In the genomic region with DNA sequence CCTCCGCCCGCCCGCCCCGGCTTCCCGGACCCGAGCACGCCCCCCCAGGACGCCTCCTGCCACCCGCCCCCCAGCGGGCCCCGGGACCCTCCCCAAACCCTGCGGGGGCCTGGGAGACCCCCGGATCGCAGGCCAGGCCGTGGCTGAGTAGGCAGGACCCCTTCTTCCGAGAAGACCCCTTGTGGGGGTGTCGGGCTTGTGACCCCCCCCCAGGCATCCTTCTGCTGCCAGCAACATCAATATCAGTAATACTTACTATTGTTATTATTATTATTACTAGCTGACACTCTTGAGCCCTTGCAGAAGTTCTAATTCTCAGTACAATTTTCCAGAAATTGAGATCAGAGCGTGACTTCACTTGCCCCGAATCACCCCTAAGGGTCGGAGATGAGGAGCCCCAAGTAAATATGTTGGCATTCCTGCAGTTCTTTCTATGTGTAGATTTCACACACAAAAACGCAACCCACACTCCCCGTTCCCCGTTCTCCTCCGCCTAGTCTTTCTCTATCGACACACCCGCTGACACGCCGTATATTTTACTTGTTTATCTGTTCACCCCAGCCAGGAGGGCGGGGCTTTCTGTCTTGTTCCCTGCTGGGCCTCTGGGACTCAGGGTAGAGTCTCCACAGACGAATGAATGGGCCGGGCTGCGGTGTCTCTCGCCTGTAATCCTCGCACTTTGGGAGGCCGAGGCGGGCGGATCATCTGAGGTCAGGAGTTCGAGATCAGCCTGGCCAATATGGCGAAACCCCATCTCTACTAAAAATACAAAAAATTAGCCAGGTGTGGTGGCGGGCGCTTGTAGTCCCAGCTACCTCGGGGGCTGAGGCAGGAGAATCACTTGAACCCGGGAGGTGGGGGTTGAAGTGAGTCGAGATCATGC, we compare ENCODE assay signal across 9 cellular contexts. TPM values are rescaled to one million over a fixed set of nuclear protein-coding genes. Genes with fewer than 3 reads are reported as not detected.
DNase-seq lines count a peak whose midpoint lies in the region; ATAC-seq and TF ChIP-seq lines count a peak whose summit lies in the region.
"Had no signal": no experiment of that assay in that cellular context is flagged by ENCODE, and none has a peak within 500 bp of the region (broad histone marks: within the 10 kb centered on the region; RNA-seq: fewer than 3 reads in every experiment).

No MANE protein-coding gene starts in this region.

- ATAC-seq in foreskin keratinocyte (peak; percentile 44), aorta (ENCODE audit: low FRiP score) (peak; percentile 77), HG02759 (IDR thresholded peaks at IDR 0.05; ENCODE audit: unreplicated experiment) (no peak)

- TF ChIP-seq CTCF in foreskin keratinocyte (conservative IDR thresholded peaks at IDR 0.05) (no peak), ovary (IDR thresholded peaks at IDR 0.05) (no peak)

- H3K9me3 ChIP-seq in ovary = no peaks in the 10 kb centered on the region
- H3K9me3 ChIP-seq in aorta (ENCODE audit: control insufficient read depth, low read length) = no peaks in the 10 kb centered on the region
- H3K9me3 ChIP-seq: neutrophil had no signal

- 7 to 9% (median 7%) methylated on average over 33 to 44 of the region's 44 CpGs for WGBS in ovary, 3 donors
- WGBS in aorta, 2 donors = 8 to 11% methylated on average over 35 to 44 of the region's 44 CpGs

- H3K27me3 ChIP-seq in foreskin keratinocyte (peaks cover 2% of the 10 kb centered on the region), ovary (no peaks in the 10 kb centered on the region), aorta (ENCODE audit: control insufficient read depth in 1 of 2, insufficient read depth in 2 of 2, low read length in 1 of 2) (no peaks in the 10 kb centered on the region)

- H3K4me3 ChIP-seq in ovary = peak overlapping the region; percentile 35
- peak overlapping the region; percentile 19 to 79 for H3K4me3 ChIP-seq in aorta (ENCODE audit: low read length in 2 of 2)

- H3K27ac ChIP-seq in foreskin keratinocyte (no peak overlapping the region), ovary (peak overlapping the region; percentile 91 to 92), aorta (ENCODE audit: low read depth in 1 of 2, low read length in 2 of 2) (no peak overlapping the region)
- H3K27ac ChIP-seq: neutrophil had no signal

- peak; percentile 31 for TF ChIP-seq POLR2A in ovary (IDR thresholded peaks at IDR 0.05)

- intact Hi-C loops in ovary (cut with DNase I) = no loop called here
- intact Hi-C loops in aorta (cut with DNase I) = no loop called here

- DNase-seq in AG08396 (ENCODE audit: low spot score) (peak; percentile 90), HuH-7 (ENCODE audit: low spot score) (peak; percentile 91), OCI-M2 (lab: John Stamatoyannopoulos, UW; ENCODE audit: unreplicated experiment) (peak; percentile 33), foreskin keratinocyte (peak in 1 of 2 donors; percentile 59), ovary (peak; percentile 84 to 93 (median 91)), aorta (peak; percentile 87 to 91)
- DNase-seq in activated effector memory CD4-positive, alpha-beta T cell treated with anti-CD3 and anti-CD28 coated beads, Interleukin-2, amount 50 U/mL, for 16 hours = peak; percentile 86

- H3K4me1 ChIP-seq in foreskin keratinocyte = no peaks in the 10 kb centered on the region
- no peaks in the 10 kb centered on the region for H3K4me1 ChIP-seq in ovary (ENCODE audit: insufficient read depth)
- H3K4me1 ChIP-seq in aorta (ENCODE audit: control insufficient read depth in 1 of 2, insufficient read depth in 2 of 2, low read length in 2 of 2) = no peaks in the 10 kb centered on the region

- no peak for TF ChIP-seq EP300 in ovary (IDR thresholded peaks at IDR 0.05)

- H3K36me3 ChIP-seq in ovary (no peaks in the 10 kb centered on the region), aorta (ENCODE audit: control insufficient read depth in 1 of 2, insufficient read depth in 2 of 2, low read length in 1 of 2) (no peaks in the 10 kb centered on the region)
- H3K36me3 ChIP-seq: neutrophil had no signal

RNA-seq across cellular contexts. Expression of a gene that starts 14.7 kb away (rescaled TPM):
- total RNA-seq in foreskin keratinocyte (343 TPM in 2 replicates), ovary (100 to 1,000 TPM; 274 to 670 (median 503) TPM), aorta (100 to 1,000 TPM; 305 to 374 TPM)
- polyA plus RNA-seq in foreskin keratinocyte (417 and 421 TPM in 2 replicates), ovary (100 to 1,000 TPM; 241 to 530 TPM), aorta (100 to 1,000 TPM; 598 to 642 TPM)

RNA-seq across cellular contexts. Expression of a gene that starts 18.5 kb away (rescaled TPM):
- total RNA-seq in foreskin keratinocyte = 1.4 and 1.8 TPM in 2 replicates
- polyA plus RNA-seq in foreskin keratinocyte = 1.8 and 2.5 TPM in 2 replicates
- 10 to 100 TPM; 31.1 to 43.9 (median 36.4) TPM for total RNA-seq in ovary
- 10 to 100 TPM; 15.1 to 21.4 TPM for polyA plus RNA-seq in ovary
- 10 to 100 TPM; 32.9 to 54.8 TPM for total RNA-seq in aorta
- polyA plus RNA-seq in aorta = 100 to 1,000 TPM in 1 of 2 donors, 10 to 100 TPM in 1; 32.7 to 127 TPM

RNA-seq across cellular contexts. Expression of a gene that starts 46.6 kb away (rescaled TPM):
- total RNA-seq in foreskin keratinocyte (53.7 and 59.5 TPM in 2 replicates), ovary (10 to 100 TPM; 27.3 to 66.7 (median 57.1) TPM), aorta (10 to 100 TPM; 57.1 to 65.6 TPM)
- polyA plus RNA-seq in foreskin keratinocyte (38.7 and 40.1 TPM in 2 replicates), ovary (10 to 100 TPM; 44.0 to 46.2 TPM), aorta (10 to 100 TPM; 43.2 to 44.2 TPM)

Comparison
In these comparisons a context has a peak if more than half of its experiments do, and no peak if none do; other contexts are left out.
1. H3K27ac ChIP-seq: peak in ovary (2 of 2); none in foreskin keratinocyte (single experiment) and aorta (0 of 2).
2. RNA of a gene that starts 18.5 kb away (total RNA-seq): 32.9 to 54.8 TPM in aorta and 31.1 to 43.9 TPM in ovary; 1.4 to 1.8 TPM in foreskin keratinocyte; every median in the first group is over 10 times any median in the second.